Comparison of ENCODE assay signal across 1 cellular context in the genomic region with DNA sequence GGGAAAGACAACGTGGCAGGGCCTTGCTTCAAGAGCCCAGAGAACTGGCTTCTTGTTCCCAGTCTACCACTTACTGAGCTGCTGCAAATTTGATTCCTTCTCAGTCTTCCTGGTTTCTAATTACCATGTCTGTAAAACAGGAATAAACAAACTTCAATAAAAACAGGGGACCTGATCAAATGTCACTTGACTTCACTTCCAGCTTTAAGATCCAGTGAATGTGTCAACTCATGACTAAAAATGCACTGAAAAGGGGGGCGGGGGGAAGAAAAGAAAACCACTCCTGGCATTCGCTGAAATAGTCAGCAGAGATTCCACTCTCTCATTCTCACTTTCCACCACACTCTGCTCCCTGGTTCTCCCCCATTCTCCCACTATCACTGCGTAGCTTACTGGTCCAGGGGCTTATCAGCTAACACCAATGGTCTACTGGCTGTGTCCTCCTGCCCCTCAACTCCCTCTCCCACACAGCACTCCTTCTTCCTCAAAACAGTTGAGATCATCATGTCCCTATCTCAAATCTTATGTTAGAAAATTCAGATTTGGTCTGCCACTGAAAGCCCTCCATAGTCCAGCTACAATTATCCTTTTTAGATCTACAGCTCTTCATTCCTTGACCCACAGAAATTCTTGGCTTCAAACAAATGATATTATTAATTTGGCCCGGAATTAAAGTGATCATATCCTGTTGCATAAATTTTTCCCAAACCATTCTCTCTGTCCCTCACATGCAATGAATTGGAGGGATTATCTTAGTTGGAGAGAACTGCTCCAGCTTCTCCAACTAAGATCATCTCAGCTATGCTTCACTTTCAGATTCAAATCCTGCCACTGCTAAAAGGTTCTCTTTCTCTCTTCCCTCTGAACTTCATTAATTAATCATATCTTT.
TF ChIP-seq lines count a peak whose summit lies in the region.

No MANE protein-coding gene starts in this region.

TF ChIP-seq in HepG2, 621 proteins besides CTCF, POLR2A, EP300 and RAD21 (continued from another document):
- TF ChIP-seq, protein P1, sequence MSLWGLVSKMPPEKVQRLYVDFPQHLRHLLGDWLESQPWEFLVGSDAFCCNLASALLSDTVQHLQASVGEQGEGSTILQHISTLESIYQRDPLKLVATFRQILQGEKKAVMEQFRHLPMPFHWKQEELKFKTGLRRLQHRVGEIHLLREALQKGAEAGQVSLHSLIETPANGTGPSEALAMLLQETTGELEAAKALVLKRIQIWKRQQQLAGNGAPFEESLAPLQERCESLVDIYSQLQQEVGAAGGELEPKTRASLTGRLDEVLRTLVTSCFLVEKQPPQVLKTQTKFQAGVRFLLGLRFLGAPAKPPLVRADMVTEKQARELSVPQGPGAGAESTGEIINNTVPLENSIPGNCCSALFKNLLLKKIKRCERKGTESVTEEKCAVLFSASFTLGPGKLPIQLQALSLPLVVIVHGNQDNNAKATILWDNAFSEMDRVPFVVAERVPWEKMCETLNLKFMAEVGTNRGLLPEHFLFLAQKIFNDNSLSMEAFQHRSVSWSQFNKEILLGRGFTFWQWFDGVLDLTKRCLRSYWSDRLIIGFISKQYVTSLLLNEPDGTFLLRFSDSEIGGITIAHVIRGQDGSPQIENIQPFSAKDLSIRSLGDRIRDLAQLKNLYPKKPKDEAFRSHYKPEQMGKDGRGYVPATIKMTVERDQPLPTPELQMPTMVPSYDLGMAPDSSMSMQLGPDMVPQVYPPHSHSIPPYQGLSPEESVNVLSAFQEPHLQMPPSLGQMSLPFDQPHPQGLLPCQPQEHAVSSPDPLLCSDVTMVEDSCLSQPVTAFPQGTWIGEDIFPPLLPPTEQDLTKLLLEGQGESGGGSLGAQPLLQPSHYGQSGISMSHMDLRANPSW (CRISPR knock-in tag; IDR thresholded peaks at IDR 0.05; ENCODE audit: borderline replicate concordance) = no peak
- TF ChIP-seq, protein P2, sequence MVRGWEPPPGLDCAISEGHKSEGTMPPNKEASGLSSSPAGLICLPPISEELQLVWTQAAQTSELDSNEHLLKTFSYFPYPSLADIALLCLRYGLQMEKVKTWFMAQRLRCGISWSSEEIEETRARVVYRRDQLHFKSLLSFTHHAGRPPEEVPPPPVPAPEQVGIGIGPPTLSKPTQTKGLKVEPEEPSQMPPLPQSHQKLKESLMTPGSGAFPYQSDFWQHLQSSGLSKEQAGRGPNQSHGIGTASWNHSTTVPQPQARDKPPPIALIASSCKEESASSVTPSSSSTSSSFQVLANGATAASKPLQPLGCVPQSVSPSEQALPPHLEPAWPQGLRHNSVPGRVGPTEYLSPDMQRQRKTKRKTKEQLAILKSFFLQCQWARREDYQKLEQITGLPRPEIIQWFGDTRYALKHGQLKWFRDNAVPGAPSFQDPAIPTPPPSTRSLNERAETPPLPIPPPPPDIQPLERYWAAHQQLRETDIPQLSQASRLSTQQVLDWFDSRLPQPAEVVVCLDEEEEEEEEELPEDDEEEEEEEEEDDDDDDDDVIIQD (CRISPR knock-in tag; IDR thresholded peaks at IDR 0.05; ENCODE audit: low read depth) = no peak
TF ChIP-seq in HepG2: peak in this region for 0.
